ENCODE assay signal across 8 cellular contexts in genomic region chr17:7839199-7839889, GRCh38. TPM values are rescaled to one million over a fixed set of nuclear protein-coding genes. Genes with fewer than 3 reads are reported as not detected.
DNase-seq lines count a peak whose midpoint lies in the region; ATAC-seq and TF ChIP-seq lines count a peak whose summit lies in the region.

No MANE protein-coding gene starts in this region.

- no peak overlapping the region for H3K4me3 Mint-ChIP-seq in stimulated activated naive B cell treated with anti-CD40 and anti-IgM and Interleukin-4, amounts not matched to agents 10 μg/mL and 1 μg/mL and 100 μg/mL, for 72 hours

- peak overlapping the region; percentile 50 for H3K4me3 ChIP-seq in WI38 (ENCODE audit: low read depth, low read length)
- H3K4me3 ChIP-seq in right cardiac atrium (ENCODE audit: low read length): no peak overlapping the region

- 60% methylated on average over 6 of the region's 6 CpGs for WGBS in right cardiac atrium

- no peaks in the 10 kb centered on the region for H3K9me3 ChIP-seq in right cardiac atrium (ENCODE audit: control insufficient read depth, low read length)

- TF ChIP-seq CTCF in WI38 (IDR thresholded peaks at IDR 0.05; ENCODE audit: low read depth, low read length): no peak

- peak overlapping the region; percentile 38 for H3K27ac Mint-ChIP-seq in stimulated activated naive B cell treated with anti-CD40 and anti-IgM and Interleukin-4, amounts not matched to agents 10 μg/mL and 1 μg/mL and 100 μg/mL, for 72 hours

- no peak overlapping the region for H3K27ac ChIP-seq in right cardiac atrium (ENCODE audit: low read length)

- peaks cover 5 to 20% of the 10 kb centered on the region in 2 donors for H3K36me3 Mint-ChIP-seq in stimulated activated naive B cell treated with anti-CD40 and anti-IgM and Interleukin-4, amounts not matched to agents 10 μg/mL and 1 μg/mL and 100 μg/mL, for 72 hours

- H3K4me1 ChIP-seq in right cardiac atrium (ENCODE audit: control insufficient read depth, insufficient read depth, low read length): peaks cover 12% of the 10 kb centered on the region

- H3K27me3 Mint-ChIP-seq in stimulated activated naive B cell treated with anti-CD40 and anti-IgM and Interleukin-4, amounts not matched to agents 10 μg/mL and 1 μg/mL and 100 μg/mL, for 72 hours: no peaks in the 10 kb centered on the region

- no peaks in the 10 kb centered on the region for H3K27me3 ChIP-seq in right cardiac atrium (ENCODE audit: control insufficient read depth, insufficient read depth)

- DNase-seq in NCI-H82 (lab: John Stamatoyannopoulos, UW) (peak; percentile 48), NCI-H82 treated with DMSO at 0.1 percent for 48 hours (lab: John Stamatoyannopoulos, UW; ENCODE audit: unreplicated experiment) (no peak), right cardiac atrium (peak; percentile 26 to 49 (median 40)), activated gamma-delta T cell (lab: John Stamatoyannopoulos, UW) (no peak), HT-29 (ENCODE audit: low spot score) (no peak), NCI-H2171 treated with DMSO at 0.1 percent for 48 hours (lab: John Stamatoyannopoulos, UW) (no peak)
- no peak for DNase-seq in stimulated activated naive B cell treated with anti-CD40 and anti-IgM and Interleukin-4, amounts not matched to agents 10 μg/mL and 1 μg/mL and 100 μg/mL, for 72 hours

- intact Hi-C loops in right cardiac atrium (cut with DNase I): no loop called here

- H3K9me3 Mint-ChIP-seq in stimulated activated naive B cell treated with anti-CD40 and anti-IgM and Interleukin-4, amounts not matched to agents 10 μg/mL and 1 μg/mL and 100 μg/mL, for 72 hours: no peaks in the 10 kb centered on the region

- H3K4me1 Mint-ChIP-seq in stimulated activated naive B cell treated with anti-CD40 and anti-IgM and Interleukin-4, amounts not matched to agents 10 μg/mL and 1 μg/mL and 100 μg/mL, for 72 hours: peaks cover 55 to 79% of the 10 kb centered on the region in 2 donors

- ATAC-seq in right cardiac atrium: no peak
- no peak for ATAC-seq in stimulated activated naive B cell treated with anti-CD40 and anti-IgM and Interleukin-4, amounts not matched to agents 10 μg/mL and 1 μg/mL and 100 μg/mL, for 72 hours (replicated peaks)

RNA-seq across cellular contexts. Expression of gene KDM6B, which starts 5.3 kb away (rescaled TPM):
- 10 to 100 TPM; 25.7 to 28.1 (median 27.5) TPM for total RNA-seq in right cardiac atrium
- 18.6 TPM for polyA plus RNA-seq in right cardiac atrium
- total RNA-seq in HT-29 (2014; rRNA removed; shearing (Covaris generic)): 5.3 and 17.6 TPM in 2 replicates

RNA-seq across cellular contexts. Expression of gene TMEM88, which starts 15.5 kb away (rescaled TPM):
- total RNA-seq in right cardiac atrium: 10 to 100 TPM in 3 of 4 donors, 1 to 10 TPM in 1; 9.0 to 24.6 (median 16.3) TPM
- polyA plus RNA-seq in right cardiac atrium: 74.5 TPM
- 0.43 and 0.50 TPM in 2 replicates for total RNA-seq in HT-29 (2014; rRNA removed; shearing (Covaris generic))

RNA-seq across cellular contexts. Expression of gene NAA38, which starts 18.0 kb away (rescaled TPM):
- total RNA-seq in right cardiac atrium: 100 to 1,000 TPM in 1 of 4 donors, 10 to 100 TPM in 3; 59.9 to 103 (median 95.6) TPM
- 160 TPM for polyA plus RNA-seq in right cardiac atrium
- total RNA-seq in HT-29 (2014; rRNA removed; shearing (Covaris generic)): 71.8 and 89.4 TPM in 2 replicates

RNA-seq across cellular contexts. Expression of gene CYB5D1, which starts 18.5 kb away (rescaled TPM):
- 10 to 100 TPM; 12.6 to 16.2 (median 15.4) TPM for total RNA-seq in right cardiac atrium
- 12.1 TPM for polyA plus RNA-seq in right cardiac atrium
- total RNA-seq in HT-29 (2014; rRNA removed; shearing (Covaris generic)): 8.4 and 10.7 TPM in 2 replicates

RNA-seq across cellular contexts. Expression of gene CHD3, which starts 49.2 kb away (rescaled TPM):
- total RNA-seq in right cardiac atrium: 10 to 100 TPM; 31.2 to 38.8 (median 35.0) TPM
- polyA plus RNA-seq in right cardiac atrium: 45.3 TPM
- total RNA-seq in HT-29 (2014; rRNA removed; shearing (Covaris generic)): 52.8 and 54.3 TPM in 2 replicates

Comparison
In these comparisons a context has a peak if more than half of its experiments do, and no peak if none do; other contexts are left out.
1. DNase-seq: peak in NCI-H82 (single experiment) and right cardiac atrium (3 of 3); none in NCI-H82 treated with DMSO at 0.1 percent for 48 hours (single experiment), stimulated activated naive B cell treated with anti-CD40 and anti-IgM and Interleukin-4, amounts not matched to agents 10 μg/mL and 1 μg/mL and 100 μg/mL, for 72 hours (single experiment), activated gamma-delta T cell (single experiment), HT-29 (single experiment) and NCI-H2171 treated with DMSO at 0.1 percent for 48 hours (single experiment).